In the genomic region with DNA sequence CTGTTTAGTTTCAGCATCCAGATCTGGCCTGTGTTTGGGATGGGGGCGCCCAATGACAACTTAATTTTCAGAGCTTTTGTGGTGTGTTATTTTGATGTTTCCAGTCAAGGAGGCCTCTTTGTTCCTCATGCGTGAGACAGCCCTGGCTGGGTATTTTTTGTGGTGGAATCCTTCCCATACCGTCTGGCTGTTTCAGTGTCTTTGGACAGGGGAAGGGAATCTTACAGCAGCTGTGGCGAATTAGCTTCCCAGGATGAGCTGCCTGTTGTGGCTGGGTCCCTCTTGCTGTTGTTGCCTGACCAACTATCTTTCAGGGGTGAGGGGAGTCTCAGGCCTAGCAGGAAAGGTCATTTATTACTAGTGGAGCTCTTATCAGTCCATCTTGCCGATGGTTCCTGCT, we compare ENCODE assay signal across 26 cellular contexts.
"Had no signal": no experiment of that assay in that cellular context is flagged by ENCODE, and none has a peak within 500 bp of the region (broad histone marks: within the 10 kb centered on the region; RNA-seq: fewer than 3 reads in every experiment).

No MANE protein-coding gene starts in this region.

- H3K27ac ChIP-seq: dorsolateral prefrontal cortex, epithelial cell of prostate, esophagus muscularis mucosa, foreskin keratinocyte, left lung, lower lobe of right lung, parathyroid adenoma, psoas muscle, right lobe of liver, testis, tibial nerve, upper lobe of right lung, vagina had no signal

- H3K4me3 Mint-ChIP-seq: immature natural killer cell; memory B cell; mesothelial cell of epicardium; naive B cell; nephron; stimulated activated naive B cell treated with anti-CD40 and anti-IgM and Interleukin-4, amounts not matched to agents 10 μg/mL and 1 μg/mL and 100 μg/mL, for 72 hours; stimulated activated naive CD8-positive, alpha-beta T cell treated with anti-CD3 and anti-CD28 coated beads, Interleukin-15, amount 100 ng/mL, for 72 hours had no signal

- H3K9ac ChIP-seq: parathyroid adenoma had no signal

- H3K4me3 ChIP-seq: dorsolateral prefrontal cortex, esophagus muscularis mucosa, left lung, lower lobe of right lung, psoas muscle, right lobe of liver, skin epidermis, testis, tibial nerve, upper lobe of right lung, vagina had no signal

- H3K27me3 ChIP-seq: dorsolateral prefrontal cortex, esophagus muscularis mucosa, left lung, right lobe of liver, testis, tibial nerve, upper lobe of right lung, vagina had no signal

- H3K36me3 Mint-ChIP-seq: immature natural killer cell; memory B cell; stimulated activated naive B cell treated with anti-CD40 and anti-IgM and Interleukin-4, amounts not matched to agents 10 μg/mL and 1 μg/mL and 100 μg/mL, for 72 hours had no signal

- H3K36me3 ChIP-seq: left lung, lower lobe of right lung, right lobe of liver, tibial nerve, upper lobe of right lung, vagina had no signal

- H3K27ac Mint-ChIP-seq: immature natural killer cell; memory B cell; mesothelial cell of epicardium; stimulated activated naive B cell treated with anti-CD40 and anti-IgM and Interleukin-4, amounts not matched to agents 10 μg/mL and 1 μg/mL and 100 μg/mL, for 72 hours; stimulated activated naive CD8-positive, alpha-beta T cell treated with anti-CD3 and anti-CD28 coated beads, Interleukin-15, amount 100 ng/mL, for 72 hours had no signal

- H2AFZ ChIP-seq: parathyroid adenoma had no signal

- H3K79me2 ChIP-seq: parathyroid adenoma had no signal

- H3K9me3 Mint-ChIP-seq: immature natural killer cell; naive B cell; nephron; stimulated activated naive B cell treated with anti-CD40 and anti-IgM and Interleukin-4, amounts not matched to agents 10 μg/mL and 1 μg/mL and 100 μg/mL, for 72 hours; stimulated activated naive CD8-positive, alpha-beta T cell treated with anti-CD3 and anti-CD28 coated beads, Interleukin-15, amount 100 ng/mL, for 72 hours had no signal

- H3K4me1 ChIP-seq: esophagus muscularis mucosa, foreskin keratinocyte, left lung, lower lobe of right lung, parathyroid adenoma, psoas muscle, right lobe of liver, testis, tibial nerve, upper lobe of right lung, vagina had no signal

- H3K9me3 ChIP-seq: esophagus muscularis mucosa, left lung, lower lobe of right lung, psoas muscle, right lobe of liver, testis, tibial nerve, upper lobe of right lung, vagina had no signal

- H3K4me1 Mint-ChIP-seq: immature natural killer cell; memory B cell; naive B cell; stimulated activated naive B cell treated with anti-CD40 and anti-IgM and Interleukin-4, amounts not matched to agents 10 μg/mL and 1 μg/mL and 100 μg/mL, for 72 hours; stimulated activated naive CD8-positive, alpha-beta T cell treated with anti-CD3 and anti-CD28 coated beads, Interleukin-15, amount 100 ng/mL, for 72 hours had no signal

- DNase-seq: cortex of kidney; dorsolateral prefrontal cortex; effector CD8-positive, alpha-beta T cell; foreskin keratinocyte; immature natural killer cell; left lung; lower lobe of right lung; naive B cell; psoas muscle; retina; right lobe of liver; stimulated activated CD4-positive, alpha-beta T cell treated with anti-CD3 and anti-CD28 coated beads, Interleukin-2, amount 100 ng/mL, for 24 hours; stimulated activated CD4-positive, alpha-beta T cell treated with anti-CD3 and anti-CD28 coated beads, Interleukin-4, amount 100 ng/mL, for 4 hours; stimulated activated naive B cell treated with anti-CD40 and anti-IgM and Interleukin-4, amounts not matched to agents 10 μg/mL and 1 μg/mL and 100 μg/mL, for 72 hours; stimulated activated naive CD8-positive, alpha-beta T cell treated with anti-CD3 and anti-CD28 coated beads, Interleukin-15, amount 100 ng/mL, for 72 hours; testis; upper lobe of right lung had no signal

- ATAC-seq: foreskin keratinocyte; left lung; lower lobe of right lung; psoas muscle; right lobe of liver; stimulated activated naive B cell treated with anti-CD40 and anti-IgM and Interleukin-4, amounts not matched to agents 10 μg/mL and 1 μg/mL and 100 μg/mL, for 72 hours; stimulated activated naive CD8-positive, alpha-beta T cell treated with anti-CD3 and anti-CD28 coated beads, Interleukin-15, amount 100 ng/mL, for 72 hours; upper lobe of right lung had no signal
